ENCODE assay signal across 18 cellular contexts in genomic region chr1:226915672-226915995, GRCh38. TPM values are rescaled to one million over a fixed set of nuclear protein-coding genes. Genes with fewer than 3 reads are reported as not detected.
DNase-seq lines count a peak whose midpoint lies in the region; ATAC-seq and TF ChIP-seq lines count a peak whose summit lies in the region.
"Had no signal": no experiment of that assay in that cellular context is flagged by ENCODE, and none has a peak within 500 bp of the region (broad histone marks: within the 10 kb centered on the region; RNA-seq: fewer than 3 reads in every experiment).

No MANE protein-coding gene starts in this region.

- H3K4me1 ChIP-seq in right atrium auricular region: peaks cover 0 to 10% of the 10 kb centered on the region in 2 donors

- TF ChIP-seq CTCF in right atrium auricular region (IDR thresholded peaks at IDR 0.05): no peak

- H3K27me3 Mint-ChIP-seq in T-helper 2 cell treated with Interferon-gamma antibody and Interleukin-4, amounts not matched to agents 5 μg/mL and 100 μg/mL, for 36 hours (ENCODE audit: low read depth): no peaks in the 10 kb centered on the region

- no peak overlapping the region for H3K4me3 Mint-ChIP-seq in T-helper 2 cell treated with Interferon-gamma antibody and Interleukin-4, amounts not matched to agents 5 μg/mL and 100 μg/mL, for 36 hours
- H3K4me3 Mint-ChIP-seq: stimulated activated naive B cell treated with anti-CD40 and anti-IgM and Interleukin-4, amounts not matched to agents 10 μg/mL and 1 μg/mL and 100 μg/mL, for 72 hours had no signal

- H3K27me3 ChIP-seq in right atrium auricular region: no peaks in the 10 kb centered on the region
- H3K27me3 ChIP-seq: gastroesophageal sphincter, MG63 had no signal

- no peak for DNase-seq in T-helper 2 cell treated with Interferon-gamma antibody and Interleukin-4, amounts not matched to agents 5 μg/mL and 100 μg/mL, for 36 hours (ENCODE audit: low spot score)
- DNase-seq in T-helper 2 cell (no peak), right atrium auricular region (ENCODE audit: low spot score) (no peak), left lobe of liver (ENCODE audit: low spot score) (no peak)
- DNase-seq in central memory CD4-positive, alpha-beta T cell: no peak
- no peak for DNase-seq in activated T-cell treated with anti-CD3 and anti-CD28 coated beads, Interleukin-2, amount 50 U/mL, for 1 hour
- DNase-seq: 8988T; activated CD4-positive, alpha-beta T cell treated with anti-CD3 and anti-CD28 coated beads for 4 hours; activated T-cell treated with anti-CD3 and anti-CD28 coated beads, Interleukin-2, amount 50 U/mL, for 48 hours; DND-41; MG63; NCI-H748 treated with DMSO at 0.1 percent for 48 hours; occipital lobe; RPMI8226; stimulated activated naive B cell treated with anti-CD40 and anti-IgM and Interleukin-4, amounts not matched to agents 10 μg/mL and 1 μg/mL and 100 μg/mL, for 72 hours had no signal

- no peaks in the 10 kb centered on the region for H3K36me3 ChIP-seq in right atrium auricular region
- H3K36me3 ChIP-seq: MG63 had no signal

- peak; percentile 7 for ATAC-seq in GM21423 (IDR thresholded peaks at IDR 0.05; ENCODE audit: unreplicated experiment)
- ATAC-seq in HG03060 (IDR thresholded peaks at IDR 0.05; ENCODE audit: low read depth, unreplicated experiment): peak; percentile 12
- ATAC-seq in left lobe of liver: no peak
- ATAC-seq: gastroesophageal sphincter had no signal

- H3K36me3 Mint-ChIP-seq in T-helper 2 cell treated with Interferon-gamma antibody and Interleukin-4, amounts not matched to agents 5 μg/mL and 100 μg/mL, for 36 hours (ENCODE audit: low read depth): no peaks in the 10 kb centered on the region

- peak overlapping the region; percentile 12 to 31 for H3K27ac ChIP-seq in right atrium auricular region
- H3K27ac ChIP-seq: gastroesophageal sphincter had no signal

- peak overlapping the region; percentile 29 for H3K27ac Mint-ChIP-seq in T-helper 2 cell treated with Interferon-gamma antibody and Interleukin-4, amounts not matched to agents 5 μg/mL and 100 μg/mL, for 36 hours
- H3K27ac Mint-ChIP-seq: stimulated activated naive B cell treated with anti-CD40 and anti-IgM and Interleukin-4, amounts not matched to agents 10 μg/mL and 1 μg/mL and 100 μg/mL, for 72 hours had no signal

- H3K9me3 Mint-ChIP-seq in T-helper 2 cell treated with Interferon-gamma antibody and Interleukin-4, amounts not matched to agents 5 μg/mL and 100 μg/mL, for 36 hours: no peaks in the 10 kb centered on the region
- H3K9me3 Mint-ChIP-seq: stimulated activated naive B cell treated with anti-CD40 and anti-IgM and Interleukin-4, amounts not matched to agents 10 μg/mL and 1 μg/mL and 100 μg/mL, for 72 hours had no signal

- peaks cover 17% of the 10 kb centered on the region for H3K4me1 Mint-ChIP-seq in T-helper 2 cell treated with Interferon-gamma antibody and Interleukin-4, amounts not matched to agents 5 μg/mL and 100 μg/mL, for 36 hours (ENCODE audit: low read depth)

- H3K9me3 ChIP-seq in right atrium auricular region: no peaks in the 10 kb centered on the region
- H3K9me3 ChIP-seq: gastroesophageal sphincter, MG63 had no signal

- H3K4me3 ChIP-seq in right atrium auricular region: no peak overlapping the region
- H3K4me3 ChIP-seq: gastroesophageal sphincter, MG63 had no signal

RNA-seq across cellular contexts. Expression of gene COQ8A, which starts 24.5 kb away (rescaled TPM):
- total RNA-seq in right atrium auricular region: 100 to 1,000 TPM; 158 to 253 TPM
- total RNA-seq in left lobe of liver: 87.3 TPM

RNA-seq across cellular contexts. Expression of gene PSEN2, which starts 45.2 kb away (rescaled TPM):
- total RNA-seq in right atrium auricular region (10 to 100 TPM; 22.6 to 23.3 TPM), left lobe of liver (21.7 TPM)
